Comparison of ENCODE assay signal across 8 cellular contexts in genomic region chr1:203328714-203329122, GRCh38. TPM values are rescaled to one million over a fixed set of nuclear protein-coding genes. Genes with fewer than 3 reads are reported as not detected.
DNase-seq lines count a peak whose midpoint lies in the region; FAIRE-seq and TF ChIP-seq lines count a peak whose summit lies in the region.

No MANE protein-coding gene starts in this region.

- peaks cover 35% of the 10 kb centered on the region for H3K27me3 ChIP-seq in astrocyte (ENCODE audit: insufficient read depth, low read length)
- H3K27me3 ChIP-seq in neural progenitor cell, result peaks cover 9% of the 10 kb centered on the region

- no peak overlapping the region for H3K4me2 ChIP-seq in astrocyte (ENCODE audit: low read length)
- peak overlapping the region; percentile 73 for H3K4me2 ChIP-seq in neural progenitor cell

- no peaks in the 10 kb centered on the region for H3K9me3 ChIP-seq in astrocyte (ENCODE audit: insufficient read depth, low read depth, low read length)
- H3K9me3 ChIP-seq in neural progenitor cell (ENCODE audit: low read depth), result no peaks in the 10 kb centered on the region

- H3K27ac ChIP-seq in astrocyte (ENCODE audit: low read depth, low read length), result peak overlapping the region; percentile 4
- H3K27ac ChIP-seq in neural progenitor cell, result no peak overlapping the region

- FAIRE-seq in astrocyte (lab: Jason Lieb, UNC), result no peak

- H3K27ac Mint-ChIP-seq in astrocyte (ENCODE audit: unreplicated experiment) (no peak overlapping the region), neural progenitor cell (peak overlapping the region; percentile 29)

- H3K4me1 Mint-ChIP-seq in astrocyte (ENCODE audit: low read depth, unreplicated experiment) (peaks cover 15% of the 10 kb centered on the region), neural progenitor cell (peaks cover 53% of the 10 kb centered on the region)

- H3K4me3 Mint-ChIP-seq in astrocyte (ENCODE audit: unreplicated experiment), result no peak overlapping the region
- H3K4me3 Mint-ChIP-seq in neural progenitor cell, result peak overlapping the region; percentile 1

- peak overlapping the region; percentile 0 for H2AFZ ChIP-seq in astrocyte (ENCODE audit: low read depth, low read length)
- no peak overlapping the region for H2AFZ ChIP-seq in neural progenitor cell (replicated peaks)

- TF ChIP-seq CTCF in astrocyte (IDR thresholded peaks at IDR 0.05; ENCODE audit: insufficient read depth, low read depth, low read length), result no peak
- TF ChIP-seq CTCF in neural progenitor cell (IDR thresholded peaks at IDR 0.05), result peak; percentile 39

- H3F3A ChIP-seq in neural progenitor cell (ENCODE audit: low read depth), result peaks cover 58% of the 10 kb centered on the region

- no peak overlapping the region for H3K4me3 ChIP-seq in astrocyte (ENCODE audit: insufficient read depth, low read depth, low read length)
- H3K4me3 ChIP-seq in neural progenitor cell, result no peak overlapping the region

- H3K9ac ChIP-seq in astrocyte (ENCODE audit: low read length), result no peak overlapping the region
- H3K9ac ChIP-seq in neural progenitor cell, result no peak overlapping the region

- H3K36me3 Mint-ChIP-seq in astrocyte (ENCODE audit: low read depth, unreplicated experiment) (no peaks in the 10 kb centered on the region), neural progenitor cell (no peaks in the 10 kb centered on the region)

- H3K4me1 ChIP-seq in astrocyte (ENCODE audit: insufficient read depth, low read length), result peaks cover 18% of the 10 kb centered on the region
- peaks cover 47% of the 10 kb centered on the region for H3K4me1 ChIP-seq in neural progenitor cell

- H3K27me3 Mint-ChIP-seq in astrocyte (ENCODE audit: low read depth, unreplicated experiment) (peaks cover 16% of the 10 kb centered on the region), neural progenitor cell (ENCODE audit: insufficient read depth, low read depth) (peaks cover 7% of the 10 kb centered on the region)

- H3K36me3 ChIP-seq in astrocyte (ENCODE audit: insufficient read depth, low read length), result no peaks in the 10 kb centered on the region
- H3K36me3 ChIP-seq in neural progenitor cell, result no peaks in the 10 kb centered on the region

- H3K9me3 Mint-ChIP-seq in astrocyte (ENCODE audit: unreplicated experiment) (no peaks in the 10 kb centered on the region), neural progenitor cell (no peaks in the 10 kb centered on the region)

- no peaks in the 10 kb centered on the region for H3K79me2 ChIP-seq in astrocyte (ENCODE audit: insufficient read depth, low read length)
- H3K79me2 ChIP-seq in neural progenitor cell (ENCODE audit: low read depth), result no peaks in the 10 kb centered on the region

- H4K20me1 ChIP-seq in astrocyte (ENCODE audit: insufficient read depth, low read length), result no peaks in the 10 kb centered on the region
- no peaks in the 10 kb centered on the region for H4K20me1 ChIP-seq in neural progenitor cell (ENCODE audit: low read depth)

- DNase-seq in DMS79 (lab: John Stamatoyannopoulos, UW) (peak; percentile 26), NCI-H1105 (lab: John Stamatoyannopoulos, UW) (peak; percentile 45), astrocyte (ENCODE audit: low read depth) (peak; percentile 57), neural progenitor cell (ENCODE audit: low spot score) (peak; percentile 80), KG1 (lab: John Stamatoyannopoulos, UW) (no peak), CD1c-positive myeloid dendritic cell (ENCODE audit: extremely low spot score) (no peak), SW480 (ENCODE audit: low spot score) (no peak)
- DNase-seq in activated naive CD4-positive, alpha-beta T cell (lab: John Stamatoyannopoulos, UW), result no peak

RNA-seq across cellular contexts. Expression of gene FMOD, which starts 22.2 kb away (rescaled TPM):
- total RNA-seq in astrocyte, result not detected in 2 replicates
- 0.19 TPM in 1 of 2 replicates, not detected in the other for total RNA-seq in neural progenitor cell (ENCODE audit: low replicate concordance)

RNA-seq across cellular contexts. Expression of gene BTG2, which starts 23.4 kb away (rescaled TPM):
- 46.4 and 58.3 TPM in 2 replicates for total RNA-seq in astrocyte
- total RNA-seq in neural progenitor cell (ENCODE audit: low replicate concordance), result 26.5 and 47.6 TPM in 2 replicates

Comparison
In these comparisons a context has a peak if more than half of its experiments do, and no peak if none do; other contexts are left out.
1. DNase-seq: peak in DMS79 (single experiment), NCI-H1105 (single experiment), astrocyte (single experiment) and neural progenitor cell (single experiment); none in KG1 (single experiment), CD1c-positive myeloid dendritic cell (single experiment), activated naive CD4-positive, alpha-beta T cell (0 of 4) and SW480 (single experiment).